ENCODE assay signal across 1 cellular context in genomic region chr5:13566903-13567339, GRCh38.
TF ChIP-seq lines count a peak whose summit lies in the region.

No MANE protein-coding gene starts in this region.

TF ChIP-seq in GM23338, 12 proteins besides CTCF, POLR2A, EP300 and RAD21 (continued from another document):
- TF ChIP-seq, protein P1, sequence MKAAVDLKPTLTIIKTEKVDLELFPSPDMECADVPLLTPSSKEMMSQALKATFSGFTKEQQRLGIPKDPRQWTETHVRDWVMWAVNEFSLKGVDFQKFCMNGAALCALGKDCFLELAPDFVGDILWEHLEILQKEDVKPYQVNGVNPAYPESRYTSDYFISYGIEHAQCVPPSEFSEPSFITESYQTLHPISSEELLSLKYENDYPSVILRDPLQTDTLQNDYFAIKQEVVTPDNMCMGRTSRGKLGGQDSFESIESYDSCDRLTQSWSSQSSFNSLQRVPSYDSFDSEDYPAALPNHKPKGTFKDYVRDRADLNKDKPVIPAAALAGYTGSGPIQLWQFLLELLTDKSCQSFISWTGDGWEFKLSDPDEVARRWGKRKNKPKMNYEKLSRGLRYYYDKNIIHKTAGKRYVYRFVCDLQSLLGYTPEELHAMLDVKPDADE (IDR thresholded peaks at IDR 0.05): no peak
- TF ChIP-seq ZNF114 (CRISPR knock-in tag; IDR thresholded peaks at IDR 0.05): no peak
- TF ChIP-seq POLR2AphosphoS5 (IDR thresholded peaks at IDR 0.05; ENCODE audit: low read depth): no peak
- no peak for TF ChIP-seq NANOG (IDR thresholded peaks at IDR 0.05; ENCODE audit: borderline replicate concordance)
- TF ChIP-seq ZNF462 (CRISPR knock-in tag; IDR thresholded peaks at IDR 0.05): no peak
- TF ChIP-seq EZH2 (IDR thresholded peaks at IDR 0.05; ENCODE audit: low read depth, unreplicated experiment): no peak
- no peak for TF ChIP-seq CREB1 (CRISPR knock-in tag; IDR thresholded peaks at IDR 0.05; ENCODE audit: low read depth)
- no peak for TF ChIP-seq STAT1 (IDR thresholded peaks at IDR 0.05; ENCODE audit: unreplicated experiment)
TF ChIP-seq in GM23338: peak in this region for 0.
